Comparison of ENCODE assay signal across 8 cellular contexts in the genomic region with DNA sequence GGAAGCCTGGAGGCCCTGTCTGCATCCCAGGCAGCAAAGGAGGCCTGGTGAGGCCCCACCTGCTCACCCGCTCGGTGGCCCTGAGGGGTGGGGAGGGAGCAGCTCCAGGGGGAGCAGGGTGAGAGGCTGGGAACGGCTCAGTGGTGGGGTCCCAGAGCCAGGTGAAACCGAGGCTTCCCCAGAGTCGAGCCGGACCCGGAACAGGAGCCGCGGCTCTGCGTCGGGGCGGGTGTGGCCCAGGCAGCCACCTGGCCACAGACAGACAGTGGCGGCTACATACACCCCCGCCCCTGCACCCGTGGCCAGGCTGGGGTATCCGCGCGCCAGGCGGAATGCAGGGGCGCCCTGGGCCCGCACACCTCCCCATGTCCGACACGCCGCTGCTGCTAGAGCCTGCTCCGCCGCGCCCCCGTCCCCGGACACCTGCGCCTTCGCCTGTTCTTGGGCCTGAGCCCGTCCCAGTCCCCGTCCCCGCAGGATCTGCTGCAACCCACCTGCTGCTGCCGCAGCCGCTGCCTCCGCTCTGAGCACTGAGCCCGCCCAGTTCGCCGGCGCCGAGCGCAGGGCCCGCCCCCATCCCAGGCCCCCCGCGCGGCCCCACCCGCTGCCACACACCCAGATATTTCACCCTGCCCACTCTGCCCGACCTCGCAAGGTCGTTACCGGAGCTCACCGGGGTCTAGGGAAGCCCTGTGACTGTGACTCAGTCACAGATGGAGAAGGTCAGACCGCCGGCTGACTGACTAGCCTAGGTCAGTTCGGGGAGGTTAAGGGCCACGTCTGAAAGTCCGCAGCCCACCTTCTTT. TPM values are rescaled to one million over a fixed set of nuclear protein-coding genes. Genes with fewer than 3 reads are reported as not detected.
DNase-seq lines count a peak whose midpoint lies in the region; ATAC-seq and TF ChIP-seq lines count a peak whose summit lies in the region.

A gene with protein sequence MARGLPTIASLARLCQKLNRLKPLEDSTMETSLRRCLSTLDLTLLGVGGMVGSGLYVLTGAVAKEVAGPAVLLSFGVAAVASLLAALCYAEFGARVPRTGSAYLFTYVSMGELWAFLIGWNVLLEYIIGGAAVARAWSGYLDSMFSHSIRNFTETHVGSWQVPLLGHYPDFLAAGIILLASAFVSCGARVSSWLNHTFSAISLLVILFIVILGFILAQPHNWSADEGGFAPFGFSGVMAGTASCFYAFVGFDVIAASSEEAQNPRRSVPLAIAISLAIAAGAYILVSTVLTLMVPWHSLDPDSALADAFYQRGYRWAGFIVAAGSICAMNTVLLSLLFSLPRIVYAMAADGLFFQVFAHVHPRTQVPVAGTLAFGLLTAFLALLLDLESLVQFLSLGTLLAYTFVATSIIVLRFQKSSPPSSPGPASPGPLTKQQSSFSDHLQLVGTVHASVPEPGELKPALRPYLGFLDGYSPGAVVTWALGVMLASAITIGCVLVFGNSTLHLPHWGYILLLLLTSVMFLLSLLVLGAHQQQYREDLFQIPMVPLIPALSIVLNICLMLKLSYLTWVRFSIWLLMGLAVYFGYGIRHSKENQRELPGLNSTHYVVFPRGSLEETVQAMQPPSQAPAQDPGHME (minus strand): TSS at position 525 of the 806 bp plus-strand sequence. CDS start 749 bp downstream, outside the sequence.

- BruUV-seq in Calu3 (replicated peaks; lab: Mats Ljungman, UMichigan), result no TSS peak

- no peak within 1 kb of the TSS for H3K27ac Mint-ChIP-seq in Calu3 (ENCODE audit: unreplicated experiment)

- no peaks in the 10 kb centered on the region for H3K4me1 Mint-ChIP-seq in Calu3 (ENCODE audit: low read depth, unreplicated experiment)

- H3K27ac ChIP-seq in heart right ventricle (no peak within 1 kb of the TSS), prostate gland (no peak within 1 kb of the TSS)

- intact Hi-C loops in Calu3 (cut with micrococcal nuclease; ENCODE audit: unreplicated experiment), result no loop called here
- intact Hi-C loops in heart right ventricle (cut with DNase I), result loop anchor here in 2 of 10 donors (10.0 kb wide), 2 partner anchors 63 to 73 kb away; no protein-coding TSS in a partner anchor
- intact Hi-C loops in prostate gland (cut with DNase I), result no loop called here

- DNase-seq in Calu3 (no peak), heart right ventricle (no peak), prostate gland (ENCODE audit: low spot score) (no peak), NCI-H2196 (lab: John Stamatoyannopoulos, UW; ENCODE audit: unreplicated experiment) (no peak), OCI-M2 (lab: John Stamatoyannopoulos, UW; ENCODE audit: unreplicated experiment) (no peak), H4 (ENCODE audit: low spot score) (no peak), iPS-NIHi7 (ENCODE audit: extremely low spot score) (no peak)
- peak; percentile 38 for DNase-seq in activated CD8-positive, alpha-beta memory T cell treated with anti-CD3 and anti-CD28 coated beads, Interleukin-2, amount 50 U/mL, for 4 hours

- H3K9me3 ChIP-seq in heart right ventricle (no peaks in the 10 kb centered on the region), prostate gland (no peaks in the 10 kb centered on the region)

- H3K36me3 Mint-ChIP-seq in Calu3 (ENCODE audit: insufficient read depth, unreplicated experiment), result no peaks in the 10 kb centered on the region

- no peak for TF ChIP-seq POLR2A in prostate gland (IDR thresholded peaks at IDR 0.05)

- ATAC-seq in heart right ventricle, result peak in 5 of 8 donors; percentile 19 to 48 (median 41)

- H3K27me3 ChIP-seq in heart right ventricle, result peaks cover 8 to 47% (median 39%) of the 10 kb centered on the region in 7 donors
- no peaks in the 10 kb centered on the region for H3K27me3 ChIP-seq in prostate gland (replicated peaks; ENCODE audit: insufficient read depth)

- 6% methylated on average over 52 to 58 of the region's 58 CpGs for WGBS in heart right ventricle, 2 donors
- 10% methylated on average over 54 of the region's 58 CpGs for WGBS in prostate gland

- H3K36me3 ChIP-seq in heart right ventricle (no peaks in the 10 kb centered on the region), prostate gland (no peaks in the 10 kb centered on the region)

- peak within 1 kb of the TSS; percentile 61 for H3K4me3 Mint-ChIP-seq in Calu3 (ENCODE audit: low read depth, unreplicated experiment)

- CTCF ChIA-PET in Calu3 (lab: Charles Lee), result interaction anchor here (0.8 kb wide), 1 partner anchor 20 kb away, joined by 3 read pairs; no protein-coding TSS in a partner anchor

- H3K4me3 ChIP-seq in heart right ventricle (peak within 1 kb of the TSS in 9 of 10 donors; percentile 18 to 49 (median 42)), prostate gland (peak within 1 kb of the TSS; percentile 33 to 38)

- H3K27me3 Mint-ChIP-seq in Calu3 (ENCODE audit: unreplicated experiment), result peaks cover 55% of the 10 kb centered on the region

- TF ChIP-seq CTCF in Calu3 (IDR thresholded peaks at IDR 0.05; ENCODE audit: unreplicated experiment) (no peak), heart right ventricle (IDR thresholded peaks at IDR 0.05) (no peak), prostate gland (IDR thresholded peaks at IDR 0.05) (no peak)

- no peaks in the 10 kb centered on the region for H3K9me3 Mint-ChIP-seq in Calu3 (ENCODE audit: low read depth, unreplicated experiment)

- H3K4me1 ChIP-seq in heart right ventricle (peaks cover 3 to 17% (median 8%) of the 10 kb centered on the region in 9 donors), prostate gland (replicated peaks) (peaks cover 5% of the 10 kb centered on the region)

RNA-seq across cellular contexts. Expression of the gene that starts here (rescaled TPM):
- 0.14 TPM in 1 of 2 replicates, not detected in the other for total RNA-seq in Calu3 (2022)
- total RNA-seq in heart right ventricle, result under 1 TPM in 4 of 10 donors, not detected in 6; 0.14 to 0.78 (median 0.20) TPM
- polyA plus RNA-seq in heart right ventricle, result under 1 TPM in 1 of 2 donors, not detected in 1; 0.07 TPM
- 10 to 100 TPM; 13.0 to 53.9 TPM for total RNA-seq in prostate gland
- not detected in 2 replicates for total RNA-seq in H4 (2014; rRNA removed; shearing (Covaris generic))

Comparison
In these comparisons a context has a peak if more than half of its experiments do, and no peak if none do; other contexts are left out.
1. RNA of the gene that starts here (total RNA-seq): 13.0 to 53.9 TPM in prostate gland; 0.14 TPM in Calu3, 0.14 to 0.78 TPM in heart right ventricle and not detected in H4; every median in the first group is over 4 times any median in the second.
2. Peak in ATAC-seq and H3K4me3 ChIP-seq in heart right ventricle; RNA of the gene not detected or under 1 TPM.